8 cellular contexts compared by ENCODE assay signal in the genomic region with DNA sequence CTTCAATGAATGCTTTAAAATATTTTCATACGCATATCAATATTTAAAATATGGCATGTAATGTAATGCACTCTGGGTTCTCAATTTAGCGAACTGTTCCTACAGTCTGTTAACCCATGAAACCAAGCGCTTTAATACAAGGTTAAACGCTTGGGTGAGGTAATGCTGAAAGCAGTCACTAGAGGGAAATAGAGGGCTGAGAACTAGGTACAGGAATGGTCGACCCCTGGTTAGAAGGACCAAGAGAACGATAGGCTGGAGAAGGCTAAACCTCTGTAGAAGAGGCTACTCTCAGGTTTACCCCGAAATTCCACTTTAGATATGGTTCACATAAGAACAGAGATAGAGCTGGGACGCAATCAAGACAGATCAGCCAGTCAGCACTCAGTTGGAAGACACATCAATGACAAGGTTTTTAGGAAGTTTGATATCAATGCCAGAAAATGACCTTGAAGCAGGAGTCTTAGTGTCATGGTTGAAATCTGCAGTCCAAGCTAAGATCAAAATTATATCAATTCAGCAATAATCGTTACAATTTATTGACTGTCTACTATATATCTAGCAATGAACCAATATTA.
DNase-seq lines count a peak whose midpoint lies in the region; ATAC-seq, FAIRE-seq and TF ChIP-seq lines count a peak whose summit lies in the region.

No MANE protein-coding gene starts in this region.

- peak; percentile 12 to 58 for DNase-seq in NCI-H526 (lab: John Stamatoyannopoulos, UW)
- no peak for DNase-seq in NCI-H526 treated with DMSO at 0.1 percent for 48 hours (lab: John Stamatoyannopoulos, UW)
- peak; percentile 35 for DNase-seq in medulla oblongata (ENCODE audit: extremely low spot score)
- DNase-seq in hypothalamus (lab: John Stamatoyannopoulos, UW): no peak

- no peaks in the 10 kb centered on the region for H3K36me3 ChIP-seq in OCI-LY1 (ENCODE audit: insufficient read depth, low read length)

- no peak overlapping the region for H3K27ac ChIP-seq in OCI-LY1 (ENCODE audit: low read depth, low read length, poor library complexity, severe bottlenecking)

- H3K9me3 ChIP-seq in OCI-LY1 (ENCODE audit: low read length): no peaks in the 10 kb centered on the region

- no peaks in the 10 kb centered on the region for H3K27me3 ChIP-seq in OCI-LY1 (ENCODE audit: insufficient read depth, low read length)

- no peaks in the 10 kb centered on the region for H4K20me1 ChIP-seq in OCI-LY1 (ENCODE audit: insufficient read depth, low read length)

- no peaks in the 10 kb centered on the region for H3K4me1 ChIP-seq in OCI-LY1 (ENCODE audit: insufficient read depth, low read length, severe bottlenecking)

- H3K9ac ChIP-seq in OCI-LY1 (ENCODE audit: low read length): no peak overlapping the region

- H3K9me2 ChIP-seq in OCI-LY1 (ENCODE audit: low read depth, low read length): no peaks in the 10 kb centered on the region

- TF ChIP-seq CTCF in OCI-LY1 (IDR thresholded peaks at IDR 0.05; ENCODE audit: low read length): peak; percentile 76

- H3K79me2 ChIP-seq in OCI-LY1 (ENCODE audit: insufficient read depth, low read length): no peaks in the 10 kb centered on the region

- no peak overlapping the region for H3K4me3 ChIP-seq in OCI-LY1 (ENCODE audit: low read depth, low read length, poor library complexity, severe bottlenecking)

- FAIRE-seq in colon (lab: Jason Lieb, UNC): peak; percentile 47

- H3F3A ChIP-seq in OCI-LY1 (ENCODE audit: insufficient read depth, low read length): no peaks in the 10 kb centered on the region

- no peak overlapping the region for H2AFZ ChIP-seq in OCI-LY1 (ENCODE audit: low read length)

- no peak overlapping the region for H3K4me2 ChIP-seq in OCI-LY1 (ENCODE audit: low read length)

- ATAC-seq in GM21360 (IDR thresholded peaks at IDR 0.05; ENCODE audit: unreplicated experiment) (peak; percentile 93), HG03469 (IDR thresholded peaks at IDR 0.05; ENCODE audit: unreplicated experiment) (peak; percentile 96)

Comparison
In these comparisons a context has a peak if more than half of its experiments do, and no peak if none do; other contexts are left out.
1. DNase-seq: peak in NCI-H526 (2 of 2) and medulla oblongata (single experiment); none in NCI-H526 treated with DMSO at 0.1 percent for 48 hours (single experiment) and hypothalamus (0 of 51).